8 cellular contexts compared by ENCODE assay signal in the genomic region with DNA sequence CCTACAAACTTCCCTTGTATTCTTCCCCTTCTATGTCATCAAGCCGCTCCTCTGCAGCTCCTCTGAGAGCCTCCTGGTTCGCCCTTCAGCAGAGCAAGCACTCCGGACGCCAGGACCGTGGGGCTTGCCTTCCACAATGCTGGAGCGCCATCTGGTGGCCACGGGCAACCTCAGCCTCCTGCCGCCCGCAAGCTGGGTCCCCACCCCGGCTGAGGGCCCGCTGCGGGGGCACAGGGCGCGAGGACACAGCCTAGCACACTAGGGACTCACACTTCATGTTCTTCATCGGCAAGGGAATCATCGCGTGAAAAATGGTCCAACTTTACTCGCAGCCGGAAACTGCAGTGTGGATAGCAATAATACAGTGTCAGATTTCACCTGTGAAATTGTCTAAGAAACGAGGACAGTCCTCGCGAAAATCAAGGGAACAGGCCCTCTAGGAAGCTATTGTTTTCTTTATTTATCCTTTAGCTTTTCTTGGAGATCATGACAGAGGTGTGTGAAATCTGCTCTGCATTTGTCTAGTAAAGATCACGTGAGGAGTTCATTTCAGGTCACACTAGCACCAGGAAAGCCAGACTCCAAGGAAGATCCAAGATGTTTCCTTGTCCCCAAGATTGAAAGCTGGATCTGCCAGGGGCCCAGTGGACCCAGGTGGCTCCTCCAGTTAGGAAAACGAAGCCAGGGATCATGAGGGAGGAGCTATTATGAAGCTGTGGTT. TPM values are rescaled to one million over a fixed set of nuclear protein-coding genes. Genes with fewer than 3 reads are reported as not detected.
DNase-seq lines count a peak whose midpoint lies in the region; ATAC-seq and TF ChIP-seq lines count a peak whose summit lies in the region.

No MANE protein-coding gene starts in this region.

- in situ Hi-C loops in SK-MEL-5 (cut with HindIII; ENCODE audit: low pct_unique_long_range_greater_than_20kb, low sequenced_read_pairs) = no loop called here

- intact Hi-C loops in ovary (cut with DNase I) = loop anchor here (1.0 to 10.0 kb wide), 8 partner anchors 55 to 477 kb away; a partner anchor contains a TSS
- intact Hi-C loops in thyroid gland (cut with DNase I) = loop anchor here (2.0 to 10.0 kb wide), 3 partner anchors 59 to 417 kb away; no protein-coding TSS in a partner anchor

- peak; percentile 91 for ATAC-seq in GM21825 (IDR thresholded peaks at IDR 0.05; ENCODE audit: unreplicated experiment)

- no peak overlapping the region for H3K27ac ChIP-seq in MM.1S (ENCODE audit: low read length)
- no peak overlapping the region for H3K27ac ChIP-seq in ovary
- peak overlapping the region in 1 of 3 donors; percentile 54 for H3K27ac ChIP-seq in thyroid gland

- peak; percentile 98 for DNase-seq in DMS53 (lab: John Stamatoyannopoulos, UW)
- DNase-seq in MM.1S = peak; percentile 88
- peak; percentile 89 for DNase-seq in SK-MEL-5 (ENCODE audit: low read depth, low spot score)
- peak; percentile 79 for DNase-seq in activated gamma-delta T cell treated with anti-CD3 and anti-CD28 coated beads, Interleukin-2, amount 50 U/mL, for 16 hours (ENCODE audit: low read depth)
- DNase-seq in globus pallidus (ENCODE audit: low spot score) = peak; percentile 84
- peak; percentile 93 to 97 (median 94) for DNase-seq in ovary
- DNase-seq in thyroid gland = peak; percentile 89 to 94

- H2AFZ ChIP-seq in MM.1S (ENCODE audit: low read length) = peak overlapping the region; percentile 46

- H3K36me3 ChIP-seq in MM.1S (replicated peaks; ENCODE audit: insufficient read depth, low read length) = no peaks in the 10 kb centered on the region
- no peaks in the 10 kb centered on the region for H3K36me3 ChIP-seq in ovary
- no peaks in the 10 kb centered on the region for H3K36me3 ChIP-seq in thyroid gland

- TF ChIP-seq CTCF in MM.1S (IDR thresholded peaks at IDR 0.05; ENCODE audit: low read length) (peak; percentile 90), ovary (IDR thresholded peaks at IDR 0.05) (peak; percentile 97 to 100 (median 100)), thyroid gland (IDR thresholded peaks at IDR 0.05) (peak; percentile 94 to 99 (median 98))

- H3K79me2 ChIP-seq in MM.1S (ENCODE audit: low read length) = no peaks in the 10 kb centered on the region

- H3K4me3 ChIP-seq in MM.1S (ENCODE audit: low read length) = no peak overlapping the region
- no peak overlapping the region for H3K4me3 ChIP-seq in ovary
- H3K4me3 ChIP-seq in thyroid gland (replicated peaks in 1 of 3) = no peak overlapping the region

- H3K27me3 ChIP-seq in MM.1S (replicated peaks; ENCODE audit: insufficient read depth, low read length) (no peaks in the 10 kb centered on the region), ovary (no peaks in the 10 kb centered on the region), thyroid gland (no peaks in the 10 kb centered on the region)

- H3K4me1 ChIP-seq in MM.1S (ENCODE audit: low read length) = peaks cover 7% of the 10 kb centered on the region
- H3K4me1 ChIP-seq in ovary (ENCODE audit: insufficient read depth) = peaks cover 2% of the 10 kb centered on the region
- peaks cover 5 to 15% of the 10 kb centered on the region in 2 donors for H3K4me1 ChIP-seq in thyroid gland

- H3K9me3 ChIP-seq in MM.1S (replicated peaks; ENCODE audit: insufficient read depth, low read length) (no peaks in the 10 kb centered on the region), ovary (no peaks in the 10 kb centered on the region), thyroid gland (no peaks in the 10 kb centered on the region)

- TF ChIP-seq EP300 in ovary (IDR thresholded peaks at IDR 0.05) = no peak

- H4K20me1 ChIP-seq in MM.1S (ENCODE audit: insufficient read depth, low read length) = no peaks in the 10 kb centered on the region

- no peaks in the 10 kb centered on the region for H3K9me2 ChIP-seq in MM.1S (replicated peaks; ENCODE audit: insufficient read depth, low read length)

- H3K4me2 ChIP-seq in MM.1S (ENCODE audit: low read depth, low read length) = peak overlapping the region; percentile 47; the same call in 1 of the 2 replicates

- WGBS in ovary, 3 donors = 8 to 12% (median 8%) methylated on average over 23 to 24 of the region's 24 CpGs
- WGBS in thyroid gland, 2 donors = 13 to 16% methylated on average over 17 to 24 of the region's 24 CpGs

- H3F3A ChIP-seq in MM.1S (ENCODE audit: insufficient read depth, low read length) = no peaks in the 10 kb centered on the region

- TF ChIP-seq POLR2A in ovary (IDR thresholded peaks at IDR 0.05) = peak; percentile 32
- peak in 1 of 2 donors; percentile 18 for TF ChIP-seq POLR2A in thyroid gland (IDR thresholded peaks at IDR 0.05)

- 0 out of 2 replicates have a peak overlapping the region, but pooled peaks have one; percentile 8 for H3K9ac ChIP-seq in MM.1S (ENCODE audit: low read length)

RNA-seq across cellular contexts. Expression of a gene that starts 5.8 kb away (rescaled TPM):
- not detected in 2 replicates for total RNA-seq in SK-MEL-5 (2014; rRNA removed; shearing (Covaris generic))
- polyA plus RNA-seq in SK-MEL-5 (2015; cell fraction: cytosol; rRNA removed) = not detected in 2 replicates
- not detected in 2 replicates for polyA plus RNA-seq in SK-MEL-5 (2015; cell fraction: nucleus; rRNA removed)
- total RNA-seq in ovary (not detected), thyroid gland (not detected)
- polyA plus RNA-seq in ovary = not detected

RNA-seq across cellular contexts. Expression of a gene that starts 18.4 kb away (rescaled TPM):
- total RNA-seq in SK-MEL-5 (2014; rRNA removed; shearing (Covaris generic)) = 82.8 and 92.0 TPM in 2 replicates
- polyA plus RNA-seq in SK-MEL-5 (2015; cell fraction: cytosol; rRNA removed) = 87.0 and 88.7 TPM in 2 replicates
- 235 and 309 TPM in 2 replicates for polyA plus RNA-seq in SK-MEL-5 (2015; cell fraction: nucleus; rRNA removed)
- total RNA-seq in ovary (10 to 100 TPM in 1 of 7 donors, 1 to 10 TPM in 5, under 1 TPM in 1; 0.76 to 19.3 (median 4.6) TPM), thyroid gland (10 to 100 TPM; 37.6 to 88.1 (median 70.1) TPM)
- polyA plus RNA-seq in ovary = under 1 TPM; 0.38 to 0.86 TPM

RNA-seq across cellular contexts. Expression of a gene that starts 55.2 kb away (rescaled TPM):
- total RNA-seq in SK-MEL-5 (2014; rRNA removed; shearing (Covaris generic)) = 38.1 and 47.3 TPM in 2 replicates
- polyA plus RNA-seq in SK-MEL-5 (2015; cell fraction: cytosol; rRNA removed) = 27.7 and 33.9 TPM in 2 replicates
- 30.4 and 49.5 TPM in 2 replicates for polyA plus RNA-seq in SK-MEL-5 (2015; cell fraction: nucleus; rRNA removed)
- total RNA-seq in ovary = 10 to 100 TPM; 32.4 to 71.1 (median 56.1) TPM
- 10 to 100 TPM; 27.4 to 71.1 TPM for polyA plus RNA-seq in ovary
- 100 to 1,000 TPM in 2 of 4 donors, 10 to 100 TPM in 2; 76.1 to 113 (median 96.6) TPM for total RNA-seq in thyroid gland
